2 cellular contexts compared by ENCODE assay signal in the genomic region with DNA sequence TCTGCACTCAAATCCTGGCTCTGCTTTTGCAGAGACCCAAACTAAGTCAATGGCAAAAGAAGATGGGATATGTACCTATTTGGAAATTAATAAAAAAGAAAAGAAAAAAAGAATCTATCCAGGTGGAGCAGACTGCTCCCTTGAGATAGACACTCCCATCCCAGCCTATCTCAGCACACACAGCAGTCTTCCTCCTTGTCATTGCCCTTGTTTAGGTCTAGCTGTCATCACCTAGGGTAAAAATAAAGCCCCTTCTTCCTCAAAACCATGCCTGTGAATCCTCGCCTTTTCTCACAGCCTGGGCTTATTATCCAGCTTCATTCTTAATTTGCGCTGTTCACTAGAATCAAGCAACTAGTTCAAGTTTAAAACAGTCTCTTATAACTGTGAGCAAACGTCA.
TF ChIP-seq lines count a peak whose summit lies in the region.

No MANE protein-coding gene starts in this region.

TF ChIP-seq in HepG2, 621 proteins besides CTCF, POLR2A, EP300 and RAD21 (continued from another document):
- TF ChIP-seq ZC3H4 (CRISPR knock-in tag; IDR thresholded peaks at IDR 0.05; ENCODE audit: borderline replicate concordance) = no peak
- TF ChIP-seq, protein P1, sequence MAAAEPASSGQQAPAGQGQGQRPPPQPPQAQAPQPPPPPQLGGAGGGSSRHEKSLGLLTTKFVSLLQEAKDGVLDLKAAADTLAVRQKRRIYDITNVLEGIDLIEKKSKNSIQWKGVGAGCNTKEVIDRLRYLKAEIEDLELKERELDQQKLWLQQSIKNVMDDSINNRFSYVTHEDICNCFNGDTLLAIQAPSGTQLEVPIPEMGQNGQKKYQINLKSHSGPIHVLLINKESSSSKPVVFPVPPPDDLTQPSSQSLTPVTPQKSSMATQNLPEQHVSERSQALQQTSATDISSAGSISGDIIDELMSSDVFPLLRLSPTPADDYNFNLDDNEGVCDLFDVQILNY (CRISPR knock-in tag; conservative IDR thresholded peaks at IDR 0.05) = no peak
- no peak for TF ChIP-seq NCOA5 (CRISPR knock-in tag; IDR thresholded peaks at IDR 0.05)

TF ChIP-seq in K562, 482 proteins besides CTCF, POLR2A, EP300 and RAD21 (continued from another document):
- TF ChIP-seq ARNT (IDR thresholded peaks at IDR 0.05) (0 out of 4 replicates have a peak, but pooled peaks of 1 of the 2 experiments have one; percentile 64), MEF2D (tag; conservative IDR thresholded peaks at IDR 0.05; ENCODE audit: low read depth) (peak; percentile 55; the same call in 1 of the 2 replicates), SPI1 (IDR thresholded peaks at IDR 0.05; ENCODE audit: borderline replicate concordance, low read depth, low read length) (peak; percentile 36; the same call in 1 of the 2 replicates), CBFA2T3 (IDR thresholded peaks at IDR 0.05) (peak; percentile 89), ZNF77 (CRISPR knock-in tag; IDR thresholded peaks at IDR 0.05) (no peak), TCF3 (CRISPR knock-in tag; IDR thresholded peaks at IDR 0.05) (peak; percentile 90), RNF2 (IDR thresholded peaks at IDR 0.05) (0 out of 2 replicates have a peak, but pooled peaks have one; percentile 29), NFIC (IDR thresholded peaks at IDR 0.05) (peak; percentile 49; the same call in 1 of the 2 replicates), JUNB (CRISPR knock-in tag; conservative IDR thresholded peaks at IDR 0.05) (no peak), MXI1 (IDR thresholded peaks at IDR 0.05; ENCODE audit: low read depth, low read length) (no peak), NRF1 (conservative IDR thresholded peaks at IDR 0.05 in 1 of 2, IDR thresholded peaks at IDR 0.05 in 1 of 2) (0 out of 4 replicates have a peak, but pooled peaks of 1 of the 2 experiments have one; percentile 9), BRCA1 (IDR thresholded peaks at IDR 0.05) (no peak), BRCA1 (CRISPR knock-in tag; IDR thresholded peaks at IDR 0.05) (no peak), STAT5A (IDR thresholded peaks at IDR 0.05; ENCODE audit: borderline replicate concordance, low read length) (peak; percentile 58), JUND (IDR thresholded peaks at IDR 0.05; ENCODE audit: borderline replicate concordance, low read depth, low read length) (0 out of 2 replicates have a peak, but pooled peaks have one; percentile 19), JUND (tag; IDR thresholded peaks at IDR 0.05; ENCODE audit: borderline replicate concordance, low read depth, low read length) (no peak; the same call in 2 of the 3 replicates), TAL1 (IDR thresholded peaks at IDR 0.05) (peak; percentile 86), MTA2 (IDR thresholded peaks at IDR 0.05; ENCODE audit: low read depth) (peak; percentile 59; the same call in 1 of the 2 replicates), SMARCA4 (IDR thresholded peaks at IDR 0.05) (peak; percentile 87), LEF1 (IDR thresholded peaks at IDR 0.05) (peak; percentile 58), FOXJ2 (tag; IDR thresholded peaks at IDR 0.05) (no peak), ETV6 (IDR thresholded peaks at IDR 0.05; ENCODE audit: borderline replicate concordance in 1 of 2, low read depth in 2 of 2, low read length in 1 of 2) (no peak), ETV6 (CRISPR knock-in tag; IDR thresholded peaks at IDR 0.05; ENCODE audit: borderline replicate concordance) (no peak), ZEB2 (IDR thresholded peaks at IDR 0.05) (peak; percentile 79; the same call in 1 of the 2 replicates), HEY1 (CRISPR knock-in tag; IDR thresholded peaks at IDR 0.05; ENCODE audit: borderline replicate concordance) (no peak), SRF (CRISPR knock-in tag; IDR thresholded peaks at IDR 0.05) (peak in 1 of 2 experiments; percentile 44; a peak in 1 of 4 replicates), DNMT1 (IDR thresholded peaks at IDR 0.05) (no peak), STAG1 (CRISPR knock-in tag; IDR thresholded peaks at IDR 0.05; ENCODE audit: borderline replicate concordance) (no peak), HNRNPK (IDR thresholded peaks at IDR 0.05; ENCODE audit: low read depth, low read length, poor library complexity, severe bottlenecking) (no peak), NFE2 (IDR thresholded peaks at IDR 0.05; ENCODE audit: low read depth) (peak; percentile 66), CREM (IDR thresholded peaks at IDR 0.05; ENCODE audit: low read depth) (peak; percentile 28; the same call in 1 of the 2 replicates)
- TF ChIP-seq, protein P2, sequence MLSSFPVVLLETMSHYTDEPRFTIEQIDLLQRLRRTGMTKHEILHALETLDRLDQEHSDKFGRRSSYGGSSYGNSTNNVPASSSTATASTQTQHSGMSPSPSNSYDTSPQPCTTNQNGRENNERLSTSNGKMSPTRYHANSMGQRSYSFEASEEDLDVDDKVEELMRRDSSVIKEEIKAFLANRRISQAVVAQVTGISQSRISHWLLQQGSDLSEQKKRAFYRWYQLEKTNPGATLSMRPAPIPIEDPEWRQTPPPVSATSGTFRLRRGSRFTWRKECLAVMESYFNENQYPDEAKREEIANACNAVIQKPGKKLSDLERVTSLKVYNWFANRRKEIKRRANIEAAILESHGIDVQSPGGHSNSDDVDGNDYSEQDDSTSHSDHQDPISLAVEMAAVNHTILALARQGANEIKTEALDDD (IDR thresholded peaks at IDR 0.05) = peak; percentile 61
- TF ChIP-seq, protein P3, sequence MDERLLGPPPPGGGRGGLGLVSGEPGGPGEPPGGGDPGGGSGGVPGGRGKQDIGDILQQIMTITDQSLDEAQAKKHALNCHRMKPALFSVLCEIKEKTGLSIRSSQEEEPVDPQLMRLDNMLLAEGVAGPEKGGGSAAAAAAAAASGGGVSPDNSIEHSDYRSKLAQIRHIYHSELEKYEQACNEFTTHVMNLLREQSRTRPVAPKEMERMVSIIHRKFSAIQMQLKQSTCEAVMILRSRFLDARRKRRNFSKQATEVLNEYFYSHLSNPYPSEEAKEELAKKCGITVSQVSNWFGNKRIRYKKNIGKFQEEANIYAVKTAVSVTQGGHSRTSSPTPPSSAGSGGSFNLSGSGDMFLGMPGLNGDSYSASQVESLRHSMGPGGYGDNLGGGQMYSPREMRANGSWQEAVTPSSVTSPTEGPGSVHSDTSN (CRISPR knock-in tag; IDR thresholded peaks at IDR 0.05; ENCODE audit: low read depth) = no peak
- TF ChIP-seq, protein P3 (tag; conservative IDR thresholded peaks at IDR 0.05; ENCODE audit: low read depth) = peak; percentile 93
- TF ChIP-seq, protein P4, sequence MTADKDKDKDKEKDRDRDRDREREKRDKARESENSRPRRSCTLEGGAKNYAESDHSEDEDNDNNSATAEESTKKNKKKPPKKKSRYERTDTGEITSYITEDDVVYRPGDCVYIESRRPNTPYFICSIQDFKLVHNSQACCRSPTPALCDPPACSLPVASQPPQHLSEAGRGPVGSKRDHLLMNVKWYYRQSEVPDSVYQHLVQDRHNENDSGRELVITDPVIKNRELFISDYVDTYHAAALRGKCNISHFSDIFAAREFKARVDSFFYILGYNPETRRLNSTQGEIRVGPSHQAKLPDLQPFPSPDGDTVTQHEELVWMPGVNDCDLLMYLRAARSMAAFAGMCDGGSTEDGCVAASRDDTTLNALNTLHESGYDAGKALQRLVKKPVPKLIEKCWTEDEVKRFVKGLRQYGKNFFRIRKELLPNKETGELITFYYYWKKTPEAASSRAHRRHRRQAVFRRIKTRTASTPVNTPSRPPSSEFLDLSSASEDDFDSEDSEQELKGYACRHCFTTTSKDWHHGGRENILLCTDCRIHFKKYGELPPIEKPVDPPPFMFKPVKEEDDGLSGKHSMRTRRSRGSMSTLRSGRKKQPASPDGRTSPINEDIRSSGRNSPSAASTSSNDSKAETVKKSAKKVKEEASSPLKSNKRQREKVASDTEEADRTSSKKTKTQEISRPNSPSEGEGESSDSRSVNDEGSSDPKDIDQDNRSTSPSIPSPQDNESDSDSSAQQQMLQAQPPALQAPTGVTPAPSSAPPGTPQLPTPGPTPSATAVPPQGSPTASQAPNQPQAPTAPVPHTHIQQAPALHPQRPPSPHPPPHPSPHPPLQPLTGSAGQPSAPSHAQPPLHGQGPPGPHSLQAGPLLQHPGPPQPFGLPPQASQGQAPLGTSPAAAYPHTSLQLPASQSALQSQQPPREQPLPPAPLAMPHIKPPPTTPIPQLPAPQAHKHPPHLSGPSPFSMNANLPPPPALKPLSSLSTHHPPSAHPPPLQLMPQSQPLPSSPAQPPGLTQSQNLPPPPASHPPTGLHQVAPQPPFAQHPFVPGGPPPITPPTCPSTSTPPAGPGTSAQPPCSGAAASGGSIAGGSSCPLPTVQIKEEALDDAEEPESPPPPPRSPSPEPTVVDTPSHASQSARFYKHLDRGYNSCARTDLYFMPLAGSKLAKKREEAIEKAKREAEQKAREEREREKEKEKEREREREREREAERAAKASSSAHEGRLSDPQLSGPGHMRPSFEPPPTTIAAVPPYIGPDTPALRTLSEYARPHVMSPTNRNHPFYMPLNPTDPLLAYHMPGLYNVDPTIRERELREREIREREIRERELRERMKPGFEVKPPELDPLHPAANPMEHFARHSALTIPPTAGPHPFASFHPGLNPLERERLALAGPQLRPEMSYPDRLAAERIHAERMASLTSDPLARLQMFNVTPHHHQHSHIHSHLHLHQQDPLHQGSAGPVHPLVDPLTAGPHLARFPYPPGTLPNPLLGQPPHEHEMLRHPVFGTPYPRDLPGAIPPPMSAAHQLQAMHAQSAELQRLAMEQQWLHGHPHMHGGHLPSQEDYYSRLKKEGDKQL (CRISPR knock-in tag; IDR thresholded peaks at IDR 0.05; ENCODE audit: borderline replicate concordance) = no peak
- TF ChIP-seq, protein P5, sequence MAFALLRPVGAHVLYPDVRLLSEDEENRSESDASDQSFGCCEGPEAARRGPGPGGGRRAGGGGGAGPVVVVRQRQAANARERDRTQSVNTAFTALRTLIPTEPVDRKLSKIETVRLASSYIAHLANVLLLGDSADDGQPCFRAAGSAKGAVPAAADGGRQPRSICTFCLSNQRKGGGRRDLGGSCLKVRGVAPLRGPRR (CRISPR knock-in tag; IDR thresholded peaks at IDR 0.05) = no peak
- TF ChIP-seq, protein P6, sequence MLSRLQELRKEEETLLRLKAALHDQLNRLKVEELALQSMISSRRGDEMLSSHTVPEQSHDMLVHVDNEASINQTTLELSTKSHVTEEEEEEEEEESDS (CRISPR knock-in tag; IDR thresholded peaks at IDR 0.05) = no peak
- TF ChIP-seq, protein P7, sequence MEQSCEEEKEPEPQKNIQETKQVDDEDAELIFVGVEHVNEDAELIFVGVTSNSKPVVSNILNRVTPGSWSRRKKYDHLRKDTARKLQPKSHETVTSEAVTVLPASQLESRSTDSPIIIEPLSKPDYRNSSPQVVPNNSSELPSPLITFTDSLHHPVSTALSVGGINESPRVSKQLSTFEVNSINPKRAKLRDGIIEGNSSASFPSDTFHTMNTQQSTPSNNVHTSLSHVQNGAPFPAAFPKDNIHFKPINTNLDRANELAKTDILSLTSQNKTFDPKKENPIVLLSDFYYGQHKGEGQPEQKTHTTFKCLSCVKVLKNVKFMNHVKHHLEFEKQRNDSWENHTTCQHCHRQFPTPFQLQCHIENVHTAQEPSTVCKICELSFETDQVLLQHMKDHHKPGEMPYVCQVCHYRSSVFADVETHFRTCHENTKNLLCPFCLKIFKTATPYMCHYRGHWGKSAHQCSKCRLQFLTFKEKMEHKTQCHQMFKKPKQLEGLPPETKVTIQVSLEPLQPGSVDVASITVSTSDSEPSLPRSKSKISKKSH (CRISPR knock-in tag; IDR thresholded peaks at IDR 0.05) = no peak
- TF ChIP-seq, protein P8, sequence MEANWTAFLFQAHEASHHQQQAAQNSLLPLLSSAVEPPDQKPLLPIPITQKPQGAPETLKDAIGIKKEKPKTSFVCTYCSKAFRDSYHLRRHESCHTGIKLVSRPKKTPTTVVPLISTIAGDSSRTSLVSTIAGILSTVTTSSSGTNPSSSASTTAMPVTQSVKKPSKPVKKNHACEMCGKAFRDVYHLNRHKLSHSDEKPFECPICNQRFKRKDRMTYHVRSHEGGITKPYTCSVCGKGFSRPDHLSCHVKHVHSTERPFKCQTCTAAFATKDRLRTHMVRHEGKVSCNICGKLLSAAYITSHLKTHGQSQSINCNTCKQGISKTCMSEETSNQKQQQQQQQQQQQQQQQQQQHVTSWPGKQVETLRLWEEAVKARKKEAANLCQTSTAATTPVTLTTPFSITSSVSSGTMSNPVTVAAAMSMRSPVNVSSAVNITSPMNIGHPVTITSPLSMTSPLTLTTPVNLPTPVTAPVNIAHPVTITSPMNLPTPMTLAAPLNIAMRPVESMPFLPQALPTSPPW (CRISPR knock-in tag; IDR thresholded peaks at IDR 0.05) = 0 out of 2 replicates have a peak, but pooled peaks have one; percentile 15
